In the genomic region with DNA sequence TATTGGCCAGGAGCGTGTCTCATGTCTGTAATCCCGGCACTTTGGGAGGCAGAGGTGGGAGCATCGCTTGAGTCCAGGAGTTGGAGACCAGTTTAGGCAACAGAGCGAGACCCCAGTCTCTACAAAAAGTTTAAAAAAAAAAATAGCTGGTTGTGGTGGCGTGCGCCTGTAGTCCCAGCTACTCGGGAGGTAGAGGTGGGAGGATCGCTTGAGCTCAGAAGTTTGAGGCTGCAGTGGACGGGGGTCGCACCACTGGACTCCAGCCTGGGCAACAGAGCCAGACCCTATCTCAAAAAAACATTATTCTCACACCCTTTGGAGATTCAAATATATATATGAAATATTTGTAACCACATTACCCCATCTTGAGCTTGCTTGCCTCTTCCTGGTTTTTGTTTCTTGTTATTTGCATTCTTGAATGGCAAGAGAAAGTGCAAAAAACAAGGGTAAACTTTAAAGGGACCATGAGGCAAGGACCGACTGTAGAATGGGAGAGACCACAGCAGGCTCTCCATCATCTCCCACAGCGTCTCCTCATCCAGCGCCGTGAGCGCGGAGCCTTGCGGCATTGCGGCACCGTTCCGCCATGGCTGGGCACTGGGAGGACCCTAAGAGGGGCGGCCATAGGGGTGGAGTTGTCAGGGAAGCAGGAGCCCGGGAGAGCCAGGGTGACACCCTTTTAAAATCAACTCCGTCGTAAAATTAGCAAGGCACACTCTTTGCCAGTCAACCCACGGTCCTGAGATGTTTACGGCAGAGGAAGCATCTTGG, we compare ENCODE assay signal across 2 cellular contexts.
TF ChIP-seq lines count a peak whose summit lies in the region.

No MANE protein-coding gene starts in this region.

TF ChIP-seq in A549, 52 proteins besides CTCF, POLR2A, EP300 and RAD21:
- TF ChIP-seq, protein P1, sequence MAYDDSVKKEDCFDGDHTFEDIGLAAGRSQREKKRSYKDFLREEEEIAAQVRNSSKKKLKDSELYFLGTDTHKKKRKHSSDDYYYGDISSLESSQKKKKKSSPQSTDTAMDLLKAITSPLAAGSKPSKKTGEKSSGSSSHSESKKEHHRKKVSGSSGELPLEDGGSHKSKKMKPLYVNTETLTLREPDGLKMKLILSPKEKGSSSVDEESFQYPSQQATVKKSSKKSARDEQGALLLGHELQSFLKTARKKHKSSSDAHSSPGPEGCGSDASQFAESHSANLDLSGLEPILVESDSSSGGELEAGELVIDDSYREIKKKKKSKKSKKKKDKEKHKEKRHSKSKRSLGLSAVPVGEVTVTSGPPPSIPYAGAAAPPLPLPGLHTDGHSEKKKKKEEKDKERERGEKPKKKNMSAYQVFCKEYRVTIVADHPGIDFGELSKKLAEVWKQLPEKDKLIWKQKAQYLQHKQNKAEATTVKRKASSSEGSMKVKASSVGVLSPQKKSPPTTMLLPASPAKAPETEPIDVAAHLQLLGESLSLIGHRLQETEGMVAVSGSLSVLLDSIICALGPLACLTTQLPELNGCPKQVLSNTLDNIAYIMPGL (CRISPR knock-in tag; IDR thresholded peaks at IDR 0.05; ENCODE audit: borderline replicate concordance): no peak
- no peak for TF ChIP-seq JUNB (IDR thresholded peaks at IDR 0.05)
- TF ChIP-seq CHD4 (IDR thresholded peaks at IDR 0.05; ENCODE audit: borderline replicate concordance): no peak
- no peak for TF ChIP-seq ZNF302 (CRISPR knock-in tag; IDR thresholded peaks at IDR 0.05)
- TF ChIP-seq HOXA7 (CRISPR knock-in tag; IDR thresholded peaks at IDR 0.05): no peak
- no peak for TF ChIP-seq MAZ (IDR thresholded peaks at IDR 0.05; ENCODE audit: borderline replicate concordance, low read depth, low read length)
- TF ChIP-seq, protein P2, sequence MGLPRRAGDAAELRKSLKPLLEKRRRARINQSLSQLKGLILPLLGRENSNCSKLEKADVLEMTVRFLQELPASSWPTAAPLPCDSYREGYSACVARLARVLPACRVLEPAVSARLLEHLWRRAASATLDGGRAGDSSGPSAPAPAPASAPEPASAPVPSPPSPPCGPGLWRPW (IDR thresholded peaks at IDR 0.05): no peak
- no peak for TF ChIP-seq SREBF2 (IDR thresholded peaks at IDR 0.05)
- no peak for TF ChIP-seq EHMT2 (IDR thresholded peaks at IDR 0.05; ENCODE audit: low read depth)

TF ChIP-seq in HCT116, 20 proteins besides CTCF, POLR2A, EP300 and RAD21 (continued from another document):
- TF ChIP-seq FOSL1 (IDR thresholded peaks at IDR 0.05; ENCODE audit: low read depth) (no peak), EGR1 (IDR thresholded peaks at IDR 0.05; ENCODE audit: low read depth) (no peak), SIN3A (IDR thresholded peaks at IDR 0.05; ENCODE audit: low read depth) (no peak)
